Comparison of ENCODE assay signal across 8 cellular contexts in the genomic region with DNA sequence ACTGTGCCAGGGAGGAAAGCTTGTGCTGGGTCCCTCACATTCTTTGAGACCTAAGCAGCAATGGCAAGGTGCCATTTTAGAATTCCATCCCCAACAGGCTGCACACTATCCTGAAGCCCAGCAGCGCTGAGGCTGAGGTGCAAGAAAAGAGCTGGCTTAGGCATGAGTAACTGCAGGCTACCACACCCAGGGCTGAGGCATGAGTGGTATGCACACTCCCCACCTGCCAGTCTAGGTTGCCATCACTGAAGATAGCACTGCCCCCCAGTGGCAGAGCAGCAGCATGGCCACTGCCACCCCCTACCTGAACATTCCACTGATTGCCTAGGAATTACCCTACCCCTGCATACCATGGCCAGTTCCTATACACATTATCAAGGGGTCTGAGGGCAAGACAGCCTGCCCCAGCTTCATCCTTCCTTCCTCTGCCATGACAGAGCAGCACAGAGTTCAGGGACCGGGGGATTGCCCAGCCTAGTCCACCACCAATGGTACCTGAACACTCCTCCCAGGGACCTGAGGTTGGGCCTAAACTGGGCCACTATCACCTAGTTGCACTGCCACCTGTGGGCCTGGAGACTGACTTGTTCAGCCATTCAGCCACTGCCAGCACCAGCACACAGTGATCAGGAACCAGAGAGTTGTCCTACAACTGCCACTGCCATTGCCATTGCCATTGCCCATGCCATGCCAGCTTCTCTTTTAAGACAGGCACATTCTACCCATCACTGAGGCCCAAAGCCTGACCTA.
A peak's percentile ranks its signal among the peaks of the same experiment; 100 is the strongest.
DNase-seq lines count a peak whose midpoint lies in the region; ATAC-seq and TF ChIP-seq lines count a peak whose summit lies in the region.

No MANE protein-coding gene starts in this region.

- no peak overlapping the region for H3K27ac ChIP-seq in Peyer's patch

- TF ChIP-seq CTCF in Peyer's patch (IDR thresholded peaks at IDR 0.05), result peak in 4 of 6 experiments; percentile 44 to 50 (median 46)
- TF ChIP-seq CTCF in retinal pigment epithelial cell (conservative IDR thresholded peaks at IDR 0.05; ENCODE audit: low read depth, low read length), result peak; percentile 96

- no peaks in the 10 kb centered on the region for H3K27me3 ChIP-seq in Peyer's patch

- H3K9me3 ChIP-seq in Peyer's patch, result no peaks in the 10 kb centered on the region

- no peaks in the 10 kb centered on the region for H3K36me3 ChIP-seq in Peyer's patch

- no peak for TF ChIP-seq POLR2A in Peyer's patch (IDR thresholded peaks at IDR 0.05)

- ATAC-seq in GM19438 (IDR thresholded peaks at IDR 0.05; ENCODE audit: low read depth, unreplicated experiment) (peak; percentile 97), HG03280 (IDR thresholded peaks at IDR 0.05; ENCODE audit: unreplicated experiment) (peak; percentile 95)

- DNase-seq in GM04503 (ENCODE audit: low read depth) (peak; percentile 36), Peyer's patch (peak; percentile 18 to 52 (median 47)), fibroblast of gingiva (ENCODE audit: low read depth) (peak; percentile 37), retinal pigment epithelial cell (ENCODE audit: low read depth) (peak; percentile 96), C1 segment of cervical spinal cord (lab: John Stamatoyannopoulos, UW) (no peak), globus pallidus (ENCODE audit: low spot score) (no peak)

- no peak overlapping the region for H3K4me3 ChIP-seq in Peyer's patch
- no peak overlapping the region for H3K4me3 ChIP-seq in retinal pigment epithelial cell (ENCODE audit: low read length)

- no peaks in the 10 kb centered on the region for H3K4me1 ChIP-seq in Peyer's patch

Comparison
In these comparisons a context has a peak if more than half of its experiments do, and no peak if none do; other contexts are left out.
1. DNase-seq: peak in GM04503 (single experiment), Peyer's patch (3 of 3), fibroblast of gingiva (single experiment) and retinal pigment epithelial cell (single experiment); none in C1 segment of cervical spinal cord (0 of 14) and globus pallidus (single experiment).